10 cellular contexts compared by ENCODE assay signal in genomic region chr7:75055830-75056431, GRCh38. TPM values are rescaled to one million over a fixed set of nuclear protein-coding genes. Genes with fewer than 3 reads are reported as not detected.
A peak's percentile ranks its signal among the peaks of the same experiment; 100 is the strongest.
DNase-seq lines count a peak whose midpoint lies in the region; TF ChIP-seq lines count a peak whose summit lies in the region.
"Had no signal": no experiment of that assay in that cellular context is flagged by ENCODE, and none has a peak within 500 bp of the region (broad histone marks: within the 10 kb centered on the region; RNA-seq: fewer than 3 reads in every experiment).

No MANE protein-coding gene starts in this region.

- H3K9me3 Mint-ChIP-seq in nephron (no peaks in the 10 kb centered on the region), type B pancreatic cell (no peaks in the 10 kb centered on the region)

- H3K9me3 ChIP-seq in adrenal gland (replicated peaks in 1 of 3), result no peaks in the 10 kb centered on the region
- no peaks in the 10 kb centered on the region for H3K9me3 ChIP-seq in fibroblast of lung (ENCODE audit: control insufficient read depth, insufficient read depth, low read depth, low read length)
- H3K9me3 ChIP-seq in transverse colon, result no peaks in the 10 kb centered on the region

- H3K36me3 ChIP-seq in adrenal gland (replicated peaks in 1 of 2) (peaks cover 0 to 81% of the 10 kb centered on the region in 2 donors), fibroblast of lung (ENCODE audit: control insufficient read depth, insufficient read depth, low read length) (peaks cover 13% of the 10 kb centered on the region), transverse colon (peaks cover 0 to 34% (median 15%) of the 10 kb centered on the region in 4 donors)

- no peak overlapping the region for H3K4me3 ChIP-seq in adrenal gland
- H3K4me3 ChIP-seq in fibroblast of lung (replicated peaks in 1 of 4; ENCODE audit: control extremely low read depth in 1 of 4, insufficient read depth in 1 of 4, low read depth in 3 of 4, low read length in 4 of 4), result no peak overlapping the region
- H3K4me3 ChIP-seq in transverse colon, result no peak overlapping the region

- H3K36me3 Mint-ChIP-seq in nephron (ENCODE audit: low read depth) (peaks cover 68% of the 10 kb centered on the region), type B pancreatic cell (peaks cover 22% of the 10 kb centered on the region)

- peak overlapping the region; percentile 77 to 99 (median 87) for H3K27ac Mint-ChIP-seq in nephron
- H3K27ac Mint-ChIP-seq in type B pancreatic cell, result no peak overlapping the region

- no peak overlapping the region for H2AFZ ChIP-seq in fibroblast of lung (ENCODE audit: low read length)

- TF ChIP-seq POLR2A in adrenal gland (IDR thresholded peaks at IDR 0.05) (no peak), transverse colon (IDR thresholded peaks at IDR 0.05) (no peak)

- TF ChIP-seq CTCF in adrenal gland (IDR thresholded peaks at IDR 0.05), result no peak
- TF ChIP-seq CTCF in fibroblast of lung (conservative IDR thresholded peaks at IDR 0.05 in 1 of 2, IDR thresholded peaks at IDR 0.05 in 1 of 2; ENCODE audit: low read depth in 1 of 2, low read length in 2 of 2), result no peak
- no peak for TF ChIP-seq CTCF in nephron (IDR thresholded peaks at IDR 0.05; ENCODE audit: unreplicated experiment in 3 of 3)
- TF ChIP-seq CTCF in transverse colon (IDR thresholded peaks at IDR 0.05), result no peak
- no peak for TF ChIP-seq CTCF in type B pancreatic cell (conservative IDR thresholded peaks at IDR 0.05)

- no peak for TF ChIP-seq EP300 in transverse colon (IDR thresholded peaks at IDR 0.05; ENCODE audit: low read depth)

- H3K4me1 ChIP-seq in adrenal gland (replicated peaks in 1 of 2) (peaks cover 28 to 32% of the 10 kb centered on the region in 2 donors), fibroblast of lung (ENCODE audit: control insufficient read depth, extremely low read depth, insufficient read depth, low read length) (peaks cover 11% of the 10 kb centered on the region), transverse colon (peaks cover 0 to 6% (median 0%) of the 10 kb centered on the region in 4 donors)

- in situ Hi-C loops in transverse colon (cut with MboI; ENCODE audit: low pct_ligation_motif_present in 1 of 4, low pct_unique_long_range_greater_than_20kb in 1 of 4, low sequenced_read_pairs in 3 of 4), result loop anchor here in 1 of 4 donors (25.0 kb wide), 1 partner anchor 706 kb away; the partner anchor contains the start of gene CCL26
- in situ Hi-C loops in ACHN (cut with HindIII; ENCODE audit: low pct_ligation_motif_present, low pct_unique_long_range_greater_than_20kb, low sequenced_read_pairs), result no loop called here

- WGBS in adrenal gland, 4 donors, result 41 to 52% (median 50%) methylated on average over 10 of the region's 10 CpGs
- WGBS in transverse colon (ENCODE audit: low coverage in 1 of 2), 2 donors, result 76 to 87% methylated on average over 5 to 10 of the region's 10 CpGs

- no peaks in the 10 kb centered on the region for H3K27me3 ChIP-seq in adrenal gland
- H3K27me3 ChIP-seq in fibroblast of lung (ENCODE audit: control insufficient read depth, insufficient read depth, low read length), result no peaks in the 10 kb centered on the region
- H3K27me3 ChIP-seq in transverse colon, result no peaks in the 10 kb centered on the region
- H3K27me3 ChIP-seq: brain microvascular endothelial cell had no signal

- H3K4me2 ChIP-seq in fibroblast of lung (ENCODE audit: extremely low read depth, insufficient read depth, low read length), result peak overlapping the region; percentile 41

- no peaks in the 10 kb centered on the region for H3K27me3 Mint-ChIP-seq in nephron (ENCODE audit: low read depth)
- H3K27me3 Mint-ChIP-seq in type B pancreatic cell, result no peaks in the 10 kb centered on the region

- H3K4me3 Mint-ChIP-seq in nephron, result peak overlapping the region in 1 of 3 experiments; percentile 6
- H3K4me3 Mint-ChIP-seq in type B pancreatic cell, result no peak overlapping the region

- H3K9ac ChIP-seq in fibroblast of lung (ENCODE audit: insufficient read depth, low read length), result no peak overlapping the region

- H3K4me1 Mint-ChIP-seq in nephron (peaks cover 19% of the 10 kb centered on the region), type B pancreatic cell (ENCODE audit: unreplicated experiment) (no peaks in the 10 kb centered on the region)

- intact Hi-C loops in adrenal gland (cut with DNase I) (no loop called here), transverse colon (cut with DNase I; ENCODE audit: low total_unique reads) (no loop called here)

- no peaks in the 10 kb centered on the region for H3K79me2 ChIP-seq in fibroblast of lung (ENCODE audit: control insufficient read depth, insufficient read depth, low read length)

- H3K27ac ChIP-seq in adrenal gland, result peak overlapping the region; percentile 47 to 77 (median 72)
- H3K27ac ChIP-seq in fibroblast of lung (ENCODE audit: insufficient read depth, low read length), result peak overlapping the region; percentile 31
- peak overlapping the region; percentile 14 to 79 (median 66) for H3K27ac ChIP-seq in transverse colon

- H4K20me1 ChIP-seq in fibroblast of lung (ENCODE audit: control insufficient read depth, extremely low read depth, insufficient read depth, low read length), result peaks cover 1% of the 10 kb centered on the region

- peak in 5 of 7 donors; percentile 20 to 46 (median 31) for DNase-seq in adrenal gland
- peak; percentile 43 to 92 for DNase-seq in fibroblast of lung (ENCODE audit: low read depth in 2 of 2)
- DNase-seq in transverse colon, result no peak
- no peak for DNase-seq in stimulated activated CD4-positive, alpha-beta T cell treated with anti-CD3 and anti-CD28 coated beads, Interleukin-4, amount 100 ng/mL, for 24 hours
- DNase-seq in ACHN, result no peak
- DNase-seq in type B pancreatic cell (ENCODE audit: extremely low spot score, unreplicated experiment), result no peak
- DNase-seq: activated CD8-positive, alpha-beta memory T cell treated with anti-CD3 and anti-CD28 coated beads, Interleukin-2, amount 50 U/mL, for 48 hours; DMS79 had no signal

RNA-seq across cellular contexts. Expression of gene RCC1L, which starts 17.7 kb away (rescaled TPM):
- total RNA-seq in adrenal gland (100 to 1,000 TPM in 1 of 8 donors, 10 to 100 TPM in 7; 46.2 to 103 (median 70.7) TPM), fibroblast of lung (43.7 and 57.0 TPM in 2 replicates), transverse colon (10 to 100 TPM; 22.4 to 39.0 (median 35.1) TPM), type B pancreatic cell (ENCODE audit: low replicate concordance) (40.4 and 48.7 TPM in 2 replicates)
- polyA plus RNA-seq in adrenal gland (10 to 100 TPM; 42.3 to 63.7 (median 54.6) TPM), fibroblast of lung (41.9 and 55.7 TPM in 2 replicates)
- polyA plus RNA-seq in fibroblast of lung (2012), result 40.2 and 53.0 TPM in 2 replicates
- polyA minus RNA-seq in fibroblast of lung (ENCODE audit: low replicate concordance), result 65.0 and 74.8 TPM in 2 replicates

RNA-seq across cellular contexts. Expression of gene GTF2IRD2B, which starts 36.5 kb away (rescaled TPM):
- total RNA-seq in adrenal gland (10 to 100 TPM; 22.4 to 82.7 (median 44.4) TPM), fibroblast of lung (19.3 and 23.0 TPM in 2 replicates), transverse colon (100 to 1,000 TPM in 2 of 4 donors, 10 to 100 TPM in 2; 22.9 to 112 (median 73.6) TPM), type B pancreatic cell (ENCODE audit: low replicate concordance) (43.3 and 45.9 TPM in 2 replicates)
- polyA plus RNA-seq in adrenal gland (10 to 100 TPM; 15.0 to 25.5 (median 23.4) TPM), fibroblast of lung (13.4 and 19.9 TPM in 2 replicates)
- polyA plus RNA-seq in fibroblast of lung (2012), result 11.7 and 11.9 TPM in 2 replicates
- 6.9 and 10.4 TPM in 2 replicates for polyA minus RNA-seq in fibroblast of lung (ENCODE audit: low replicate concordance)

Comparison
In these comparisons a context has a peak if more than half of its experiments do, and no peak if none do; other contexts are left out.
1. DNase-seq: peak in adrenal gland (5 of 7) and fibroblast of lung (2 of 2); none in transverse colon (single experiment), stimulated activated CD4-positive, alpha-beta T cell treated with anti-CD3 and anti-CD28 coated beads, Interleukin-4, amount 100 ng/mL, for 24 hours (single experiment), ACHN (single experiment) and type B pancreatic cell (single experiment).
2. Peak in every context shown above with its lines, with median percentiles within 50 percentile points of each other: H3K27ac ChIP-seq.